In the genomic region with DNA sequence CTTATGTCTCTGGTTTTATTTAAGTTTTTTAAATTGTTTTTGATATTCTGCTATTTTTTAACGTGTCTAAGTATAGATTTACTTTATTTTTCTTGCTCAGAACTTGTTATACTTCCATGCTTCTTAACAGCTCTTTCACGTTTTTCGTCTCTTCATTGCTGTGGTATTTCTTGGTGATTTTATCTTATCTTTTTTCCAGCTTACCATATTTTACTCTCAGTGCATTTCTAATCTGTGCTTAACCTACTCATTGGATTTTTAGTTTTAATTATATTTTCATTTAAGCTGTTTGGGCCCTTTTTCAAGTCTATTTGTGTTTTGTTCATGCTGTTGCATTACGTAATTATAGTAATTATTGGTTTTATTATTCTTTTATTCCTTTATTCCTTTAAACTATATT, we compare ENCODE assay signal across 1 cellular context.
TF ChIP-seq lines count a peak whose summit lies in the region.

No MANE protein-coding gene starts in this region.

TF ChIP-seq in K562, 482 proteins besides CTCF, POLR2A, EP300 and RAD21 (continued from another document):
- TF ChIP-seq, protein P1, sequence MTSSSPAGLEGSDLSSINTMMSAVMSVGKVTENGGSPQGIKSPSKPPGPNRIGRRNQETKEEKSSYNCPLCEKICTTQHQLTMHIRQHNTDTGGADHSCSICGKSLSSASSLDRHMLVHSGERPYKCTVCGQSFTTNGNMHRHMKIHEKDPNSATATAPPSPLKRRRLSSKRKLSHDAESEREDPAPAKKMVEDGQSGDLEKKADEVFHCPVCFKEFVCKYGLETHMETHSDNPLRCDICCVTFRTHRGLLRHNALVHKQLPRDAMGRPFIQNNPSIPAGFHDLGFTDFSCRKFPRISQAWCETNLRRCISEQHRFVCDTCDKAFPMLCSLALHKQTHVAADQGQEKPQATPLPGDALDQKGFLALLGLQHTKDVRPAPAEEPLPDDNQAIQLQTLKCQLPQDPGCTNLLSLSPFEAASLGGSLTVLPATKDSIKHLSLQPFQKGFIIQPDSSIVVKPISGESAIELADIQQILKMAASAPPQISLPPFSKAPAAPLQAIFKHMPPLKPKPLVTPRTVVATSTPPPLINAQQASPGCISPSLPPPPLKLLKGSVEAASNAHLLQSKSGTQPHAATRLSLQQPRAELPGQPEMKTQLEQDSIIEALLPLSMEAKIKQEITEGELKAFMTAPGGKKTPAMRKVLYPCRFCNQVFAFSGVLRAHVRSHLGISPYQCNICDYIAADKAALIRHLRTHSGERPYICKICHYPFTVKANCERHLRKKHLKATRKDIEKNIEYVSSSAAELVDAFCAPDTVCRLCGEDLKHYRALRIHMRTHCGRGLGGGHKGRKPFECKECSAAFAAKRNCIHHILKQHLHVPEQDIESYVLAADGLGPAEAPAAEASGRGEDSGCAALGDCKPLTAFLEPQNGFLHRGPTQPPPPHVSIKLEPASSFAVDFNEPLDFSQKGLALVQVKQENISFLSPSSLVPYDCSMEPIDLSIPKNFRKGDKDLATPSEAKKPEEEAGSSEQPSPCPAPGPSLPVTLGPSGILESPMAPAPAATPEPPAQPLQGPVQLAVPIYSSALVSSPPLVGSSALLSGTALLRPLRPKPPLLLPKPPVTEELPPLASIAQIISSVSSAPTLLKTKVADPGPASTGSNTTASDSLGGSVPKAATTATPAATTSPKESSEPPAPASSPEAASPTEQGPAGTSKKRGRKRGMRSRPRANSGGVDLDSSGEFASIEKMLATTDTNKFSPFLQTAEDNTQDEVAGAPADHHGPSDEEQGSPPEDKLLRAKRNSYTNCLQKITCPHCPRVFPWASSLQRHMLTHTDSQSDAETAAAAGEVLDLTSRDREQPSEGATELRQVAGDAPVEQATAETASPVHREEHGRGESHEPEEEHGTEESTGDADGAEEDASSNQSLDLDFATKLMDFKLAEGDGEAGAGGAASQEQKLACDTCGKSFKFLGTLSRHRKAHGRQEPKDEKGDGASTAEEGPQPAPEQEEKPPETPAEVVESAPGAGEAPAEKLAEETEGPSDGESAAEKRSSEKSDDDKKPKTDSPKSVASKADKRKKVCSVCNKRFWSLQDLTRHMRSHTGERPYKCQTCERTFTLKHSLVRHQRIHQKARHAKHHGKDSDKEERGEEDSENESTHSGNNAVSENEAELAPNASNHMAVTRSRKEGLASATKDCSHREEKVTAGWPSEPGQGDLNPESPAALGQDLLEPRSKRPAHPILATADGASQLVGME (CRISPR knock-in tag; IDR thresholded peaks at IDR 0.05) = no peak
- TF ChIP-seq NCOA1 (IDR thresholded peaks at IDR 0.05; ENCODE audit: low read depth) (0 out of 2 replicates have a peak, but pooled peaks have one; percentile 28), NCOR1 (IDR thresholded peaks at IDR 0.05) (peak; percentile 20; the same call in 1 of the 2 replicates), DPF2 (IDR thresholded peaks at IDR 0.05) (peak; percentile 83), KDM1A (IDR thresholded peaks at IDR 0.05) (peak; percentile 58 to 69; a peak in 3 of 4 replicates), SMARCA4 (IDR thresholded peaks at IDR 0.05) (peak; percentile 82), COPS2 (conservative IDR thresholded peaks at IDR 0.05) (no peak), RBM15 (IDR thresholded peaks at IDR 0.05; ENCODE audit: insufficient read depth, low read length) (no peak), EP400 (IDR thresholded peaks at IDR 0.05) (0 out of 2 replicates have a peak, but pooled peaks have one; percentile 29), FOXK1 (CRISPR knock-in tag; IDR thresholded peaks at IDR 0.05; ENCODE audit: borderline replicate concordance) (no peak), ZNF445 (CRISPR knock-in tag; IDR thresholded peaks at IDR 0.05; ENCODE audit: low read depth) (no peak), ZNF668 (CRISPR knock-in tag; IDR thresholded peaks at IDR 0.05) (no peak), TEAD1 (CRISPR knock-in tag; IDR thresholded peaks at IDR 0.05) (no peak), ARID1B (IDR thresholded peaks at IDR 0.05) (peak; percentile 81), ZNF584 (CRISPR knock-in tag; IDR thresholded peaks at IDR 0.05; ENCODE audit: low read depth) (no peak), KAT8 (IDR thresholded peaks at IDR 0.05; ENCODE audit: low read depth) (no peak), ZNF57 (CRISPR knock-in tag; IDR thresholded peaks at IDR 0.05) (no peak), CAMTA2 (CRISPR knock-in tag; conservative IDR thresholded peaks at IDR 0.05) (no peak), SMARCC2 (IDR thresholded peaks at IDR 0.05; ENCODE audit: low read depth) (0 out of 2 replicates have a peak, but pooled peaks have one; percentile 46)
- TF ChIP-seq, protein P2, sequence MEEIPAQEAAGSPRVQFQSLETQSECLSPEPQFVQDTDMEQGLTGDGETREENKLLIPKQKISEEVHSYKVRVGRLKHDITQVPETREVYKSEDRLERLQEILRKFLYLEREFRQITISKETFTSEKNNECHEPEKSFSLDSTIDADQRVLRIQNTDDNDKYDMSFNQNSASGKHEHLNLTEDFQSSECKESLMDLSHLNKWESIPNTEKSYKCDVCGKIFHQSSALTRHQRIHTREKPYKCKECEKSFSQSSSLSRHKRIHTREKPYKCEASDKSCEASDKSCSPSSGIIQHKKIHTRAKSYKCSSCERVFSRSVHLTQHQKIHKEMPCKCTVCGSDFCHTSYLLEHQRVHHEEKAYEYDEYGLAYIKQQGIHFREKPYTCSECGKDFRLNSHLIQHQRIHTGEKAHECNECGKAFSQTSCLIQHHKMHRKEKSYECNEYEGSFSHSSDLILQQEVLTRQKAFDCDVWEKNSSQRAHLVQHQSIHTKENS (CRISPR knock-in tag; IDR thresholded peaks at IDR 0.05) = no peak
- TF ChIP-seq, protein P3, sequence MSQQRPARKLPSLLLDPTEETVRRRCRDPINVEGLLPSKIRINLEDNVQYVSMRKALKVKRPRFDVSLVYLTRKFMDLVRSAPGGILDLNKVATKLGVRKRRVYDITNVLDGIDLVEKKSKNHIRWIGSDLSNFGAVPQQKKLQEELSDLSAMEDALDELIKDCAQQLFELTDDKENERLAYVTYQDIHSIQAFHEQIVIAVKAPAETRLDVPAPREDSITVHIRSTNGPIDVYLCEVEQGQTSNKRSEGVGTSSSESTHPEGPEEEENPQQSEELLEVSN (IDR thresholded peaks at IDR 0.05; ENCODE audit: borderline replicate concordance in 1 of 2, extremely low read depth in 1 of 2, insufficient read depth in 1 of 2, insufficient read length in 1 of 2, low read depth in 1 of 2, low read length in 1 of 2, poor library complexity in 1 of 2, severe bottlenecking in 1 of 2) = no peak
- TF ChIP-seq, protein P4, sequence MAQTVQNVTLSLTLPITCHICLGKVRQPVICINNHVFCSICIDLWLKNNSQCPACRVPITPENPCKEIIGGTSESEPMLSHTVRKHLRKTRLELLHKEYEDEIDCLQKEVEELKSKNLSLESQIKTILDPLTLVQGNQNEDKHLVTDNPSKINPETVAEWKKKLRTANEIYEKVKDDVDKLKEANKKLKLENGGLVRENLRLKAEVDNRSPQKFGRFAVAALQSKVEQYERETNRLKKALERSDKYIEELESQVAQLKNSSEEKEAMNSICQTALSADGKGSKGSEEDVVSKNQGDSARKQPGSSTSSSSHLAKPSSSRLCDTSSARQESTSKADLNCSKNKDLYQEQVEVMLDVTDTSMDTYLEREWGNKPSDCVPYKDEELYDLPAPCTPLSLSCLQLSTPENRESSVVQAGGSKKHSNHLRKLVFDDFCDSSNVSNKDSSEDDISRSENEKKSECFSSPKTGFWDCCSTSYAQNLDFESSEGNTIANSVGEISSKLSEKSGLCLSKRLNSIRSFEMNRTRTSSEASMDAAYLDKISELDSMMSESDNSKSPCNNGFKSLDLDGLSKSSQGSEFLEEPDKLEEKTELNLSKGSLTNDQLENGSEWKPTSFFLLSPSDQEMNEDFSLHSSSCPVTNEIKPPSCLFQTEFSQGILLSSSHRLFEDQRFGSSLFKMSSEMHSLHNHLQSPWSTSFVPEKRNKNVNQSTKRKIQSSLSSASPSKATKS (CRISPR knock-in tag; IDR thresholded peaks at IDR 0.05) = no peak
TF ChIP-seq in K562: peak in this region for 19.
